ENCODE assay signal across 18 cellular contexts in the genomic region with DNA sequence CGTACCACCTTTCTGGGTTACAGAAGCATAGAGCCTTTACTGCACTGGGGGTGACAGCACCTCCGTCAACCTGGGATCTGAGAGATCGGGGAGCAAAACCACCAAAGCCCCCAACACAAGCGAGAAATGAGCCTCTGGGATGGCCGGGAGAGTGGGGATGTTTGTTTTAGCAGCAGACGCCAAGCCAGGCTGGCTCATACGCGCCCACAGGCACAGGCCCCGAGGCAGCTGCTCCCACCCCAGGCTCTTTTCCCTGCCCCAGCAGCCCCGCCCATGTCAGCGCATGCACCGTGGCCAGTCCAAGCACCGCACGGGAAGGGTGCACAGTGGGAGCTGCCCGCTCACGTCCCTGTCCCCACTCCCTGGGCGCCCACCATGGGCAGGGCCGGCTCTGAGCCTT. TPM values are rescaled to one million over a fixed set of nuclear protein-coding genes. Genes with fewer than 3 reads are reported as not detected.
DNase-seq lines count a peak whose midpoint lies in the region; ATAC-seq lines count a peak whose summit lies in the region.
"Had no signal": no experiment of that assay in that cellular context is flagged by ENCODE, and none has a peak within 500 bp of the region (broad histone marks: within the 10 kb centered on the region; RNA-seq: fewer than 3 reads in every experiment).

No MANE protein-coding gene starts in this region.

- no peak overlapping the region for H3K14ac ChIP-seq in neuronal stem cell (ENCODE audit: low read length)

- no peaks in the 10 kb centered on the region for H3K27me3 ChIP-seq in BLaER1
- no peaks in the 10 kb centered on the region for H3K27me3 ChIP-seq in CD4-positive, CD25-positive, alpha-beta regulatory T cell (ENCODE audit: control insufficient read depth, insufficient read depth, low read length)
- no peaks in the 10 kb centered on the region for H3K27me3 ChIP-seq in neuronal stem cell (ENCODE audit: control insufficient read depth in 3 of 3, insufficient read depth in 3 of 3, low read depth in 1 of 3, low read length in 3 of 3)
- H3K27me3 ChIP-seq: BE2C, SJCRH30 had no signal

- H3K4me1 Mint-ChIP-seq in CD4-positive, CD25-positive, alpha-beta regulatory T cell = peaks cover 5 to 52% (median 22%) of the 10 kb centered on the region in 4 donors
- H3K4me1 Mint-ChIP-seq in activated naive CD8-positive, alpha-beta T cell treated with anti-CD3 and anti-CD28 coated beads, Interleukin-2, amount 50 U/mL, for 24 hours = peaks cover 51% of the 10 kb centered on the region

- peaks cover 0 to 1% (median 0%) of the 10 kb centered on the region in 7 donors for H3K9me3 Mint-ChIP-seq in CD4-positive, CD25-positive, alpha-beta regulatory T cell
- peaks cover 4% of the 10 kb centered on the region for H3K9me3 Mint-ChIP-seq in activated naive CD8-positive, alpha-beta T cell treated with anti-CD3 and anti-CD28 coated beads, Interleukin-2, amount 50 U/mL, for 24 hours
- H3K9me3 Mint-ChIP-seq: H9 had no signal

- H3K4me1 ChIP-seq in BLaER1 = peaks cover 75% of the 10 kb centered on the region
- H3K4me1 ChIP-seq in CD4-positive, CD25-positive, alpha-beta regulatory T cell (ENCODE audit: control insufficient read depth, insufficient read depth, low read length, poor library complexity, severe bottlenecking) = peaks cover 17% of the 10 kb centered on the region
- H3K4me1 ChIP-seq in neuronal stem cell (ENCODE audit: control insufficient read depth in 2 of 2, insufficient read depth in 1 of 2, low read depth in 1 of 2, low read length in 2 of 2) = peaks cover 0 to 13% of the 10 kb centered on the region in 2 donors
- H3K4me1 ChIP-seq: BE2C had no signal

- peaks cover 97% of the 10 kb centered on the region for H4K20me1 ChIP-seq in BLaER1

- H4K91ac ChIP-seq in neuronal stem cell (ENCODE audit: low read depth, low read length, poor library complexity) = no peak overlapping the region

- H3K27ac ChIP-seq in BLaER1 (no peak overlapping the region), neuronal stem cell (replicated peaks; ENCODE audit: low read length) (no peak overlapping the region)
- H3K27ac ChIP-seq in CD4-positive, CD25-positive, alpha-beta regulatory T cell (ENCODE audit: insufficient read depth, low read length, poor library complexity, severe bottlenecking) = no peak overlapping the region
- H3K27ac ChIP-seq: SJCRH30 had no signal

- H2BK5ac ChIP-seq in neuronal stem cell (ENCODE audit: low read length) = no peak overlapping the region

- no peak for DNase-seq in CD4-positive, CD25-positive, alpha-beta regulatory T cell
- DNase-seq in activated naive CD8-positive, alpha-beta T cell treated with anti-CD3 and anti-CD28 coated beads, Interleukin-2, amount 50 U/mL, for 24 hours = no peak
- DNase-seq in neuronal stem cell (ENCODE audit: low spot score) (no peak), NCI-H69 (lab: John Stamatoyannopoulos, UW) (no peak), NCI-H2227 treated with DMSO at 0.1 percent for 48 hours (lab: John Stamatoyannopoulos, UW) (no peak), NCI-H82 (lab: John Stamatoyannopoulos, UW) (no peak)
- DNase-seq: BE2C, COR-L47, H9, NCI-H1417, NCI-H2029, NCI-H2171 treated with DMSO at 0.1 percent for 48 hours, NCI-H510A, SJCRH30 had no signal

- H3K9ac ChIP-seq in BLaER1 (no peak overlapping the region), neuronal stem cell (ENCODE audit: low read depth, low read length, poor library complexity) (no peak overlapping the region)

- H3K4me2 ChIP-seq in BLaER1 (peak overlapping the region; percentile 99), neuronal stem cell (ENCODE audit: insufficient read depth, low read length, poor library complexity, severe bottlenecking) (no peak overlapping the region)

- no peaks in the 10 kb centered on the region for H3K9me3 ChIP-seq in BLaER1
- H3K9me3 ChIP-seq in CD4-positive, CD25-positive, alpha-beta regulatory T cell (ENCODE audit: control insufficient read depth in 2 of 2, low read length in 2 of 2) = no peaks in the 10 kb centered on the region
- H3K9me3 ChIP-seq in neuronal stem cell (replicated peaks in 1 of 2; ENCODE audit: control insufficient read depth in 2 of 2, insufficient read depth in 1 of 2, low read depth in 1 of 2, low read length in 2 of 2) = peaks cover 6 to 7% of the 10 kb centered on the region in 2 donors
- H3K9me3 ChIP-seq: SJCRH30 had no signal

- no CpG with 5 or more reads among the region's 18 CpGs for whole genome bisulfite sequencing in neuronal stem cell (ENCODE audit: extremely low coverage in 2 of 2, insufficient read length in 2 of 2, insufficient replicate concordance in 1 of 2), 2 donors

- H3K4ac ChIP-seq in neuronal stem cell (ENCODE audit: low read length) = no peak overlapping the region

- H3K23ac ChIP-seq in neuronal stem cell (ENCODE audit: low read depth, low read length, poor library complexity) = peak overlapping the region; percentile 10

- H2BK120ac ChIP-seq in neuronal stem cell (ENCODE audit: low read depth, low read length) = no peak overlapping the region

- H3K27me3 Mint-ChIP-seq in CD4-positive, CD25-positive, alpha-beta regulatory T cell = no peaks in the 10 kb centered on the region
- peaks cover 2% of the 10 kb centered on the region for H3K27me3 Mint-ChIP-seq in activated naive CD8-positive, alpha-beta T cell treated with anti-CD3 and anti-CD28 coated beads, Interleukin-2, amount 50 U/mL, for 24 hours

- H2AFZ ChIP-seq in neuronal stem cell (ENCODE audit: low read length) = no peak overlapping the region

- peak overlapping the region in 1 of 3 donors; percentile 55 for H3K27ac Mint-ChIP-seq in CD4-positive, CD25-positive, alpha-beta regulatory T cell
- peak overlapping the region; percentile 93 for H3K27ac Mint-ChIP-seq in activated naive CD8-positive, alpha-beta T cell treated with anti-CD3 and anti-CD28 coated beads, Interleukin-2, amount 50 U/mL, for 24 hours

- peak overlapping the region in 3 of 4 donors; percentile 19 to 74 (median 38) for H3K4me3 Mint-ChIP-seq in CD4-positive, CD25-positive, alpha-beta regulatory T cell
- H3K4me3 Mint-ChIP-seq in activated naive CD8-positive, alpha-beta T cell treated with anti-CD3 and anti-CD28 coated beads, Interleukin-2, amount 50 U/mL, for 24 hours = peak overlapping the region; percentile 67
- H3K4me3 Mint-ChIP-seq: H9 had no signal

- H2BK12ac ChIP-seq in neuronal stem cell (ENCODE audit: low read length) = no peak overlapping the region

- H2AK5ac ChIP-seq in neuronal stem cell (ENCODE audit: low read depth, low read length) = peak overlapping the region; percentile 75

- H3K79me1 ChIP-seq in neuronal stem cell (ENCODE audit: low read depth, low read length) = peaks cover 43% of the 10 kb centered on the region

- H3K36me3 ChIP-seq in BLaER1 (peaks cover 21% of the 10 kb centered on the region), neuronal stem cell (replicated peaks in 1 of 2; ENCODE audit: control insufficient read depth in 2 of 2, insufficient read depth in 2 of 2, low read length in 2 of 2) (peaks cover 3 to 7% of the 10 kb centered on the region in 2 donors)
- H3K36me3 ChIP-seq in CD4-positive, CD25-positive, alpha-beta regulatory T cell (ENCODE audit: control insufficient read depth, insufficient read depth, low read length) = no peaks in the 10 kb centered on the region
- H3K36me3 ChIP-seq: BE2C, SJCRH30 had no signal

- no peak for ATAC-seq in CD4-positive, CD25-positive, alpha-beta regulatory T cell (ENCODE audit: low read depth in 2 of 2)
- ATAC-seq in activated naive CD8-positive, alpha-beta T cell treated with anti-CD3 and anti-CD28 coated beads, Interleukin-2, amount 50 U/mL, for 24 hours = no peak

- no peak overlapping the region for H3K18ac ChIP-seq in neuronal stem cell (ENCODE audit: low read length)

- no peak overlapping the region for H3K4me3 ChIP-seq in BLaER1
- H3K4me3 ChIP-seq in CD4-positive, CD25-positive, alpha-beta regulatory T cell (ENCODE audit: low read depth, low read length) = no peak overlapping the region
- H3K4me3 ChIP-seq in neuronal stem cell (ENCODE audit: low read length in 2 of 2) = no peak overlapping the region
- H3K4me3 ChIP-seq: GM12878, SJCRH30 had no signal

- H2BK15ac ChIP-seq in neuronal stem cell (ENCODE audit: low read length) = no peak overlapping the region

- H3K36me3 Mint-ChIP-seq in CD4-positive, CD25-positive, alpha-beta regulatory T cell = no peaks in the 10 kb centered on the region
- H3K36me3 Mint-ChIP-seq in activated naive CD8-positive, alpha-beta T cell treated with anti-CD3 and anti-CD28 coated beads, Interleukin-2, amount 50 U/mL, for 24 hours (ENCODE audit: low read depth) = peaks cover 19% of the 10 kb centered on the region

- no peak overlapping the region for H4K8ac ChIP-seq in neuronal stem cell (ENCODE audit: low read depth, low read length)

RNA-seq across cellular contexts. Expression of gene PIP5K1C, which starts 8.5 kb away (rescaled TPM):
- total RNA-seq in CD4-positive, CD25-positive, alpha-beta regulatory T cell = 28.1 TPM
- 1 to 10 TPM; 3.8 to 5.7 (median 4.2) TPM for polyA plus RNA-seq in CD4-positive, CD25-positive, alpha-beta regulatory T cell
- polyA plus RNA-seq in neuronal stem cell (2013, experiment 1 of 2) = 25.4 TPM
- polyA plus RNA-seq in neuronal stem cell (2013, experiment 2 of 2) = 24.7 TPM

RNA-seq across cellular contexts. Expression of gene TJP3, which starts 16.5 kb away (rescaled TPM):
- 20.6 TPM for total RNA-seq in CD4-positive, CD25-positive, alpha-beta regulatory T cell
- polyA plus RNA-seq in CD4-positive, CD25-positive, alpha-beta regulatory T cell = 10 to 100 TPM; 22.9 to 34.4 (median 29.9) TPM
- 23.4 TPM for polyA plus RNA-seq in neuronal stem cell (2013, experiment 1 of 2)
- polyA plus RNA-seq in neuronal stem cell (2013, experiment 2 of 2) = 21.0 TPM
- total RNA-seq: LHCN-M2, SJCRH30 had no signal
- polyA plus RNA-seq: AG04450 had no signal
